In genomic region chr2:100801402-100801801, GRCh38 we compare ENCODE assay signal across 1 cellular context.
TF ChIP-seq lines count a peak whose summit lies in the region.

No MANE protein-coding gene starts in this region.

TF ChIP-seq in SK-N-SH treated with all-trans-retinoic acid at 6 μM for 48 hours, 23 proteins besides CTCF, POLR2A, EP300 and RAD21:
- TF ChIP-seq, protein P1, sequence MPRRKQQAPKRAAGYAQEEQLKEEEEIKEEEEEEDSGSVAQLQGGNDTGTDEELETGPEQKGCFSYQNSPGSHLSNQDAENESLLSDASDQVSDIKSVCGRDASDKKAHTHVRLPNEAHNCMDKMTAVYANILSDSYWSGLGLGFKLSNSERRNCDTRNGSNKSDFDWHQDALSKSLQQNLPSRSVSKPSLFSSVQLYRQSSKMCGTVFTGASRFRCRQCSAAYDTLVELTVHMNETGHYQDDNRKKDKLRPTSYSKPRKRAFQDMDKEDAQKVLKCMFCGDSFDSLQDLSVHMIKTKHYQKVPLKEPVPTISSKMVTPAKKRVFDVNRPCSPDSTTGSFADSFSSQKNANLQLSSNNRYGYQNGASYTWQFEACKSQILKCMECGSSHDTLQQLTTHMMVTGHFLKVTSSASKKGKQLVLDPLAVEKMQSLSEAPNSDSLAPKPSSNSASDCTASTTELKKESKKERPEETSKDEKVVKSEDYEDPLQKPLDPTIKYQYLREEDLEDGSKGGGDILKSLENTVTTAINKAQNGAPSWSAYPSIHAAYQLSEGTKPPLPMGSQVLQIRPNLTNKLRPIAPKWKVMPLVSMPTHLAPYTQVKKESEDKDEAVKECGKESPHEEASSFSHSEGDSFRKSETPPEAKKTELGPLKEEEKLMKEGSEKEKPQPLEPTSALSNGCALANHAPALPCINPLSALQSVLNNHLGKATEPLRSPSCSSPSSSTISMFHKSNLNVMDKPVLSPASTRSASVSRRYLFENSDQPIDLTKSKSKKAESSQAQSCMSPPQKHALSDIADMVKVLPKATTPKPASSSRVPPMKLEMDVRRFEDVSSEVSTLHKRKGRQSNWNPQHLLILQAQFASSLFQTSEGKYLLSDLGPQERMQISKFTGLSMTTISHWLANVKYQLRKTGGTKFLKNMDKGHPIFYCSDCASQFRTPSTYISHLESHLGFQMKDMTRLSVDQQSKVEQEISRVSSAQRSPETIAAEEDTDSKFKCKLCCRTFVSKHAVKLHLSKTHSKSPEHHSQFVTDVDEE (CRISPR knock-in tag; IDR thresholded peaks at IDR 0.05): no peak
- TF ChIP-seq ISL1 (CRISPR knock-in tag; IDR thresholded peaks at IDR 0.05) (peak; percentile 48; the same call in 1 of the 2 replicates), PATZ1 (CRISPR knock-in tag; IDR thresholded peaks at IDR 0.05; ENCODE audit: borderline replicate concordance) (no peak)
